ENCODE assay signal across 28 cellular contexts in the genomic region with DNA sequence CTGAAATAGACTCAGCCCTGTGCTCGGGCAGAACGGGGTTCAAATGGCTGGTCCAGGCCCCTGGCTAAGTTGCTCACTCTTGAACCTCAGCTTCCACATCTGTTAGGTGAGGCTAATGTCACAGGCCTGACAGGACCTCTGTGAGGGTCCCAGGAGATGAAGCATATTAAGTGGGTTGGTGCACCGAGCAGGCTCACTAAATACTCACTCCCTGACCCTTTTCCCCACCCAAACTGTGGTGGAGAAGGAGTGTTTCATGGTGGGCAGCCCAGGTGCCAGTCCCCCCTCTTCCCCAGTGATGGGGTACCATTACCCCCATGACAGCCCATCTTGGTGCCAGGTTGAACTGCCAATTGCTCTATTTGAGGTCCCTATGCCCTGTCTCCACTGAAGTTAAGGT.
"Had no signal": no experiment of that assay in that cellular context is flagged by ENCODE, and none has a peak within 500 bp of the region (broad histone marks: within the 10 kb centered on the region; RNA-seq: fewer than 3 reads in every experiment).

No MANE protein-coding gene starts in this region.

- H3K9me3 ChIP-seq: adrenal gland, body of pancreas, breast epithelium, colonic mucosa, esophagus squamous epithelium had no signal

- H3K4me3 Mint-ChIP-seq: activated CD4-positive, alpha-beta memory T cell treated with anti-CD3 and anti-CD28 coated beads for 36 hours; activated CD4-positive, alpha-beta T cell treated with anti-CD3 and anti-CD28 coated beads for 36 hours; activated CD4-positive, alpha-beta T cell treated with anti-CD3 and anti-CD28 coated beads, Interleukin-2, amount 10 ng/mL, durations not matched to agents 24 days and 14 days; activated CD8-positive, alpha-beta memory T cell treated with anti-CD3 and anti-CD28 coated beads, Interleukin-2, amount 10 ng/mL, durations not matched to agents 7 days and 5 days; activated CD8-positive, alpha-beta T cell treated with anti-CD3 and anti-CD28 coated beads, Interleukin-2, amount 10 ng/mL, durations not matched to agents 7 days and 5 days; activated naive CD4-positive, alpha-beta T cell treated with anti-CD3 and anti-CD28 coated beads for 36 hours; activated naive CD4-positive, alpha-beta T cell treated with anti-CD3 and anti-CD28 coated beads, Interleukin-2, amount 50 U/mL, for 24 hours; activated naive CD8-positive, alpha-beta T cell treated with anti-CD3 and anti-CD28 coated beads for 36 hours; activated naive CD8-positive, alpha-beta T cell treated with anti-CD3 and anti-CD28 coated beads, Interleukin-2, amount 50 U/mL, for 24 hours; activated T-helper 1 cell treated with anti-CD3 and anti-CD28 coated beads, Interleukin-12 subunit alpha, Interleukin-12 subunit beta, Interleukin-2, Interleukin-4 antibody, amounts not matched to agents 30 ng/mL and 10 ng/mL and 1 ng/mL, durations not matched to agents 14 hours and 24 hours and 36 hours had no signal

- H3K27me3 ChIP-seq: adrenal gland, body of pancreas, cardiac muscle cell, colonic mucosa had no signal

- H3K27ac ChIP-seq: adrenal gland, body of pancreas, breast epithelium, cardiac muscle cell, colonic mucosa, epithelial cell of prostate, esophagus squamous epithelium had no signal

- H3K27me3 Mint-ChIP-seq: activated CD4-positive, alpha-beta memory T cell treated with anti-CD3 and anti-CD28 coated beads for 36 hours; activated CD4-positive, alpha-beta T cell treated with anti-CD3 and anti-CD28 coated beads, Interleukin-2, amount 10 ng/mL, durations not matched to agents 24 days and 14 days; activated CD8-positive, alpha-beta memory T cell treated with anti-CD3 and anti-CD28 coated beads, Interleukin-2, amount 10 ng/mL, durations not matched to agents 7 days and 5 days; activated naive CD4-positive, alpha-beta T cell treated with anti-CD3 and anti-CD28 coated beads, Interleukin-2, amount 50 U/mL, for 24 hours had no signal

- H3K4me1 Mint-ChIP-seq: activated CD4-positive, alpha-beta T cell treated with anti-CD3 and anti-CD28 coated beads for 36 hours; activated CD4-positive, alpha-beta T cell treated with anti-CD3 and anti-CD28 coated beads, Interleukin-2, amount 10 ng/mL, durations not matched to agents 24 days and 14 days; activated CD8-positive, alpha-beta memory T cell treated with anti-CD3 and anti-CD28 coated beads, Interleukin-2, amount 10 ng/mL, durations not matched to agents 7 days and 5 days; activated naive CD4-positive, alpha-beta T cell treated with anti-CD3 and anti-CD28 coated beads, Interleukin-2, amount 50 U/mL, for 24 hours; activated naive CD8-positive, alpha-beta T cell treated with anti-CD3 and anti-CD28 coated beads for 36 hours; activated naive CD8-positive, alpha-beta T cell treated with anti-CD3 and anti-CD28 coated beads, Interleukin-2, amount 50 U/mL, for 24 hours had no signal

- H3K4me3 ChIP-seq: adrenal gland, body of pancreas, breast epithelium, cardiac muscle cell, colonic mucosa, esophagus squamous epithelium had no signal

- H3K36me3 ChIP-seq: adrenal gland, breast epithelium, cardiac muscle cell, colonic mucosa, esophagus squamous epithelium had no signal

- H3K27ac Mint-ChIP-seq: activated CD4-positive, alpha-beta memory T cell treated with anti-CD3 and anti-CD28 coated beads for 36 hours; activated CD4-positive, alpha-beta T cell treated with anti-CD3 and anti-CD28 coated beads for 36 hours; activated CD4-positive, alpha-beta T cell treated with anti-CD3 and anti-CD28 coated beads, Interleukin-2, amount 10 ng/mL, durations not matched to agents 24 days and 14 days; activated CD8-positive, alpha-beta memory T cell treated with anti-CD3 and anti-CD28 coated beads, Interleukin-2, amount 10 ng/mL, durations not matched to agents 7 days and 5 days; activated CD8-positive, alpha-beta T cell treated with anti-CD3 and anti-CD28 coated beads, Interleukin-2, amount 10 ng/mL, durations not matched to agents 7 days and 5 days; activated naive CD4-positive, alpha-beta T cell treated with anti-CD3 and anti-CD28 coated beads for 36 hours; activated naive CD4-positive, alpha-beta T cell treated with anti-CD3 and anti-CD28 coated beads, Interleukin-2, amount 50 U/mL, for 24 hours; activated naive CD8-positive, alpha-beta T cell treated with anti-CD3 and anti-CD28 coated beads for 36 hours; activated naive CD8-positive, alpha-beta T cell treated with anti-CD3 and anti-CD28 coated beads, Interleukin-2, amount 50 U/mL, for 24 hours; activated T-helper 1 cell treated with anti-CD3 and anti-CD28 coated beads, Interleukin-12 subunit alpha, Interleukin-12 subunit beta, Interleukin-2, Interleukin-4 antibody, amounts not matched to agents 30 ng/mL and 10 ng/mL and 1 ng/mL, durations not matched to agents 14 hours and 24 hours and 36 hours; activated T-helper 2 cell treated with anti-CD3 and anti-CD28 coated beads, Interferon-gamma antibody, Interleukin-2, Interleukin-4, amounts not matched to agents 10 μg/mL and 5 μg/mL and 100 μg/mL, durations not matched to agents 14 hours and 24 hours and 36 hours had no signal

- H3K4me1 ChIP-seq: adrenal gland, body of pancreas, breast epithelium, colonic mucosa had no signal

- H3K36me3 Mint-ChIP-seq: activated CD4-positive, alpha-beta memory T cell treated with anti-CD3 and anti-CD28 coated beads for 36 hours; activated CD8-positive, alpha-beta memory T cell treated with anti-CD3 and anti-CD28 coated beads, Interleukin-2, amount 10 ng/mL, durations not matched to agents 7 days and 5 days; activated naive CD4-positive, alpha-beta T cell treated with anti-CD3 and anti-CD28 coated beads, Interleukin-2, amount 50 U/mL, for 24 hours; activated naive CD8-positive, alpha-beta T cell treated with anti-CD3 and anti-CD28 coated beads for 36 hours had no signal

- DNase-seq: activated CD4-positive, alpha-beta memory T cell treated with anti-CD3 and anti-CD28 coated beads for 36 hours; activated CD4-positive, alpha-beta T cell treated with anti-CD3 and anti-CD28 coated beads for 36 hours; activated CD4-positive, alpha-beta T cell treated with anti-CD3 and anti-CD28 coated beads, Interleukin-2, amount 10 ng/mL, durations not matched to agents 24 days and 14 days; activated CD4-positive, CD25-positive, alpha-beta regulatory T cell; activated CD4-positive, CD25-positive, alpha-beta regulatory T cell treated with anti-CD3 and anti-CD28 coated beads, Interleukin-2, amount 50 U/mL, for 72 hours; activated CD8-positive, alpha-beta memory T cell treated with anti-CD3 and anti-CD28 coated beads, Interleukin-2, amount 10 ng/mL, durations not matched to agents 7 days and 5 days; activated CD8-positive, alpha-beta memory T cell treated with anti-CD3 and anti-CD28 coated beads, Interleukin-2, amount 50 U/mL, for 4 hours; activated CD8-positive, alpha-beta T cell treated with anti-CD3 and anti-CD28 coated beads, Interleukin-2, amount 10 ng/mL, durations not matched to agents 7 days and 5 days; activated effector memory CD4-positive, alpha-beta T cell treated with anti-CD3 and anti-CD28 coated beads, Interleukin-2, amount 50 U/mL, for 16 hours; activated naive CD4-positive, alpha-beta T cell treated with anti-CD3 and anti-CD28 coated beads for 36 hours; activated naive CD8-positive, alpha-beta T cell treated with anti-CD3 and anti-CD28 coated beads for 36 hours; activated naive CD8-positive, alpha-beta T cell treated with anti-CD3 and anti-CD28 coated beads, Interleukin-2, amount 50 U/mL, for 24 hours; activated T-cell treated with anti-CD3 and anti-CD28 coated beads, Interleukin-2, amount 50 U/mL, for 1 hour; activated T-cell treated with anti-CD3 and anti-CD28 coated beads, Interleukin-2, amount 50 U/mL, for 48 hours; adrenal gland; aorta; central memory CD4-positive, alpha-beta T cell; colonic mucosa; effector CD8-positive, alpha-beta T cell; esophagus squamous epithelium; T-helper 2 cell had no signal

- H3K9me3 Mint-ChIP-seq: activated CD4-positive, alpha-beta memory T cell treated with anti-CD3 and anti-CD28 coated beads for 36 hours; activated CD4-positive, alpha-beta T cell treated with anti-CD3 and anti-CD28 coated beads, Interleukin-2, amount 10 ng/mL, durations not matched to agents 24 days and 14 days; activated naive CD4-positive, alpha-beta T cell treated with anti-CD3 and anti-CD28 coated beads for 36 hours; activated naive CD4-positive, alpha-beta T cell treated with anti-CD3 and anti-CD28 coated beads, Interleukin-2, amount 50 U/mL, for 24 hours; activated naive CD8-positive, alpha-beta T cell treated with anti-CD3 and anti-CD28 coated beads for 36 hours; activated naive CD8-positive, alpha-beta T cell treated with anti-CD3 and anti-CD28 coated beads, Interleukin-2, amount 50 U/mL, for 24 hours; activated T-helper 1 cell treated with anti-CD3 and anti-CD28 coated beads, Interleukin-12 subunit alpha, Interleukin-12 subunit beta, Interleukin-2, Interleukin-4 antibody, amounts not matched to agents 30 ng/mL and 10 ng/mL and 1 ng/mL, durations not matched to agents 14 hours and 24 hours and 36 hours; activated T-helper 2 cell treated with anti-CD3 and anti-CD28 coated beads, Interferon-gamma antibody, Interleukin-2, Interleukin-4, amounts not matched to agents 10 μg/mL and 5 μg/mL and 100 μg/mL, durations not matched to agents 14 hours and 24 hours and 36 hours had no signal
